ENCODE assay signal across 2 cellular contexts in genomic region chr11:16279524-16279923, GRCh38.
TF ChIP-seq lines count a peak whose summit lies in the region.

No MANE protein-coding gene starts in this region.

TF ChIP-seq in IMR-90, 13 proteins besides CTCF, POLR2A, EP300 and RAD21 (continued from another document):
- TF ChIP-seq SMC3 (IDR thresholded peaks at IDR 0.05; ENCODE audit: low read depth, low read length): no peak
- TF ChIP-seq MXI1 (IDR thresholded peaks at IDR 0.05; ENCODE audit: borderline replicate concordance, low read depth, low read length): no peak
- TF ChIP-seq NFE2L2 (IDR thresholded peaks at IDR 0.05; ENCODE audit: low read depth, low read length): no peak
- TF ChIP-seq RFX5 (IDR thresholded peaks at IDR 0.05; ENCODE audit: low read depth, low read length): no peak

TF ChIP-seq in K562, 482 proteins besides CTCF, POLR2A, EP300 and RAD21:
- TF ChIP-seq ZNF512 (tag; IDR thresholded peaks at IDR 0.05) (no peak), HDGF (IDR thresholded peaks at IDR 0.05) (no peak), RFX7 (CRISPR knock-in tag; IDR thresholded peaks at IDR 0.05) (no peak), ETV5 (CRISPR knock-in tag; IDR thresholded peaks at IDR 0.05; ENCODE audit: low read depth) (no peak), ELF2 (CRISPR knock-in tag; IDR thresholded peaks at IDR 0.05) (no peak), GABPB1 (CRISPR knock-in tag; IDR thresholded peaks at IDR 0.05) (no peak), ATF7 (IDR thresholded peaks at IDR 0.05) (no peak), TCF7 (IDR thresholded peaks at IDR 0.05; ENCODE audit: borderline replicate concordance) (no peak), ELF1 (tag; IDR thresholded peaks at IDR 0.05) (no peak), CEBPG (CRISPR knock-in tag; IDR thresholded peaks at IDR 0.05) (no peak), CEBPG (tag; conservative IDR thresholded peaks at IDR 0.05 in 1 of 2, IDR thresholded peaks at IDR 0.05 in 1 of 2) (peak; percentile 47 to 74; a peak in 3 of 4 replicates), FOSL1 (tag; conservative IDR thresholded peaks at IDR 0.05) (no peak), PURB (CRISPR knock-in tag; IDR thresholded peaks at IDR 0.05; ENCODE audit: low read depth) (no peak), SP1 (CRISPR knock-in tag; IDR thresholded peaks at IDR 0.05) (no peak), HDAC2 (IDR thresholded peaks at IDR 0.05) (no peak), EP400 (IDR thresholded peaks at IDR 0.05) (0 out of 2 replicates have a peak, but pooled peaks have one; percentile 5), CCNT2 (IDR thresholded peaks at IDR 0.05; ENCODE audit: borderline replicate concordance, extremely low read depth, insufficient read length, low read depth, low read length) (no peak), NRF1 (conservative IDR thresholded peaks at IDR 0.05 in 1 of 2, IDR thresholded peaks at IDR 0.05 in 1 of 2) (no peak), ZNF511 (CRISPR knock-in tag; IDR thresholded peaks at IDR 0.05) (no peak), ZNF431 (CRISPR knock-in tag; IDR thresholded peaks at IDR 0.05) (no peak), CHD2 (IDR thresholded peaks at IDR 0.05; ENCODE audit: low read depth, low read length) (no peak), HMG20B (CRISPR knock-in tag; IDR thresholded peaks at IDR 0.05) (no peak), SREBF2 (CRISPR knock-in tag; IDR thresholded peaks at IDR 0.05) (no peak), HEY1 (CRISPR knock-in tag; IDR thresholded peaks at IDR 0.05; ENCODE audit: borderline replicate concordance) (no peak), CEBPB (tag; IDR thresholded peaks at IDR 0.05) (peak; percentile 92), CXXC5 (CRISPR knock-in tag; IDR thresholded peaks at IDR 0.05) (no peak), ZKSCAN1 (IDR thresholded peaks at IDR 0.05; ENCODE audit: low read depth, low read length) (no peak)
